In genomic region chr11:129704831-129705230, GRCh38 we compare ENCODE assay signal across 14 cellular contexts.
A peak's percentile ranks its signal among the peaks of the same experiment; 100 is the strongest.
DNase-seq lines count a peak whose midpoint lies in the region; ATAC-seq and TF ChIP-seq lines count a peak whose summit lies in the region.
"Had no signal": no experiment of that assay in that cellular context is flagged by ENCODE, and none has a peak within 500 bp of the region (broad histone marks: within the 10 kb centered on the region; RNA-seq: fewer than 3 reads in every experiment).

No MANE protein-coding gene starts in this region.

- CTCF ChIA-PET in Calu3 (lab: Charles Lee) (no interaction called here), RWPE1 (lab: Yijun Ruan, JAX) (interaction anchor here (0.6 to 0.7 kb wide), 2 partner anchors 11 to 59 kb away, joined by 3 read pairs; no protein-coding TSS in a partner anchor)

- ATAC-seq in left lobe of liver: no peak
- no peak for ATAC-seq in HG03520 (IDR thresholded peaks at IDR 0.05; ENCODE audit: unreplicated experiment)
- ATAC-seq: A549, HCT116 had no signal

- DNase-seq in Calu3: peak; percentile 24
- no peak for DNase-seq in RWPE1 (ENCODE audit: low spot score)
- peak; percentile 33 for DNase-seq in left lobe of liver (ENCODE audit: low spot score)
- no peak for DNase-seq in type B pancreatic cell (ENCODE audit: extremely low spot score, unreplicated experiment)
- DNase-seq in inferior parietal cortex (ENCODE audit: extremely low spot score): no peak
- no peak for DNase-seq in Karpas-422
- DNase-seq: CD8-positive, alpha-beta memory T cell; DMS53; GF-D8 had no signal

- no peak overlapping the region for H3K4me2 ChIP-seq in Karpas-422 (ENCODE audit: low read depth, low read length, poor library complexity, severe bottlenecking)
- H3K4me2 ChIP-seq: A549, BLaER1 had no signal

- H3K9me3 Mint-ChIP-seq in Calu3 (ENCODE audit: low read depth, unreplicated experiment): peaks cover 3% of the 10 kb centered on the region
- H3K9me3 Mint-ChIP-seq in type B pancreatic cell: no peaks in the 10 kb centered on the region

- peak overlapping the region; percentile 76 for H3K27ac ChIP-seq in RWPE1
- H3K27ac ChIP-seq in Karpas-422 (ENCODE audit: low read length): no peak overlapping the region
- H3K27ac ChIP-seq: A549, BLaER1 had no signal

- no peaks in the 10 kb centered on the region for H3K79me2 ChIP-seq in Karpas-422 (ENCODE audit: low read length)

- intact Hi-C loops in Calu3 (cut with micrococcal nuclease; ENCODE audit: unreplicated experiment): loop anchor here (5.0 kb wide), 1 partner anchor 37 kb away; no protein-coding TSS in a partner anchor

- BruUV-seq in Calu3 (replicated peaks; lab: Mats Ljungman, UMichigan): no TSS peak

- H3K4me1 ChIP-seq in Karpas-422 (ENCODE audit: low read length): no peaks in the 10 kb centered on the region
- H3K4me1 ChIP-seq: A549, BLaER1 had no signal

- no peak overlapping the region for H3K9ac ChIP-seq in Karpas-422 (ENCODE audit: low read length)
- H3K9ac ChIP-seq: BLaER1 had no signal

- H4K20me1 ChIP-seq in Karpas-422 (ENCODE audit: insufficient read depth, low read depth, low read length): no peaks in the 10 kb centered on the region
- H4K20me1 ChIP-seq: BLaER1 had no signal

- peaks cover 50% of the 10 kb centered on the region for H3K4me1 Mint-ChIP-seq in Calu3 (ENCODE audit: low read depth, unreplicated experiment)
- H3K4me1 Mint-ChIP-seq in type B pancreatic cell (ENCODE audit: unreplicated experiment): no peaks in the 10 kb centered on the region
- H3K4me1 Mint-ChIP-seq: CD8-positive, alpha-beta memory T cell had no signal

- H3K36me3 Mint-ChIP-seq in Calu3 (ENCODE audit: insufficient read depth, unreplicated experiment): no peaks in the 10 kb centered on the region
- H3K36me3 Mint-ChIP-seq in type B pancreatic cell: no peaks in the 10 kb centered on the region
- H3K36me3 Mint-ChIP-seq: CD8-positive, alpha-beta memory T cell had no signal

- H3K27ac Mint-ChIP-seq in Calu3 (ENCODE audit: unreplicated experiment) (peak overlapping the region; percentile 67), type B pancreatic cell (peak overlapping the region; percentile 2)
- H3K27ac Mint-ChIP-seq: CD8-positive, alpha-beta memory T cell had no signal

- H3K27me3 Mint-ChIP-seq in Calu3 (ENCODE audit: unreplicated experiment) (no peaks in the 10 kb centered on the region), type B pancreatic cell (peaks cover 4% of the 10 kb centered on the region)

- H3K9me3 ChIP-seq in Karpas-422 (ENCODE audit: low read length): no peaks in the 10 kb centered on the region
- H3K9me3 ChIP-seq: A549, BLaER1, Caco-2 had no signal

- TF ChIP-seq CTCF in Calu3 (IDR thresholded peaks at IDR 0.05; ENCODE audit: unreplicated experiment) (no peak), RWPE1 (conservative IDR thresholded peaks at IDR 0.05; ENCODE audit: low read depth) (no peak), type B pancreatic cell (conservative IDR thresholded peaks at IDR 0.05) (no peak)

- no peaks in the 10 kb centered on the region for H3K36me3 ChIP-seq in Karpas-422 (ENCODE audit: insufficient read depth, low read length)
- H3K36me3 ChIP-seq: BLaER1 had no signal

- H3K27me3 ChIP-seq in Karpas-422 (ENCODE audit: low read length): no peaks in the 10 kb centered on the region
- H3K27me3 ChIP-seq: BLaER1 had no signal

- H3K9me2 ChIP-seq in Karpas-422 (replicated peaks; ENCODE audit: insufficient read depth, low read length): no peaks in the 10 kb centered on the region

- H2AFZ ChIP-seq in Karpas-422 (ENCODE audit: low read length): no peak overlapping the region

- H3K4me3 ChIP-seq in Karpas-422 (ENCODE audit: low read length): no peak overlapping the region
- H3K4me3 ChIP-seq: A549, BLaER1 had no signal

- POLR2A ChIA-PET in RWPE1 (lab: Yijun Ruan, JAX; ENCODE audit: low non-redundant PET): no interaction called here

- H3K4me3 Mint-ChIP-seq in Calu3 (ENCODE audit: low read depth, unreplicated experiment) (peak overlapping the region; percentile 20), type B pancreatic cell (no peak overlapping the region)
- H3K4me3 Mint-ChIP-seq: CD8-positive, alpha-beta memory T cell had no signal

Comparison
In these comparisons a context has a peak if more than half of its experiments do, and no peak if none do; other contexts are left out.
1. DNase-seq: peak in Calu3 (single experiment) and left lobe of liver (single experiment); none in RWPE1 (single experiment), type B pancreatic cell (single experiment), inferior parietal cortex (single experiment) and Karpas-422 (single experiment).